In the genomic region with DNA sequence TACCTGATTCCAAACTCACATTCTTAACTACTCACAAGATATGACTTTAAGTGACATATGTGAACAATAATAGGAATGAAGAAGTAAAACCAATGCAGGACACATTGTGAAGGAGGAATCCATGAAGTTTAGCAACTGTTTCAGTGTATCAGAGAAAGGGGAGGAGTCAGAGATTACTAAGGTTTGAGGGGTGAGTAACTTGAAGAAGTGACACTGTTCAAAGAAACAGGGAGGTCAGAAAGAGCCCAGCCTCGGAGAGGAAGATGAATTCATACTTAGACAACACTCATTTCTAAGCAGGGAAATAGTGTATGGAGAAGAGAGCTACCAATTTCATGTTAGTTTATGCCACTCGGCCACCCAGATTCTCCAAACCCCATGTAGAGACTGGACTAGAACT, we compare ENCODE assay signal across 26 cellular contexts. TPM values are rescaled to one million over a fixed set of nuclear protein-coding genes. Genes with fewer than 3 reads are reported as not detected.
DNase-seq lines count a peak whose midpoint lies in the region; ATAC-seq and TF ChIP-seq lines count a peak whose summit lies in the region.
"Had no signal": no experiment of that assay in that cellular context is flagged by ENCODE, and none has a peak within 500 bp of the region (broad histone marks: within the 10 kb centered on the region; RNA-seq: fewer than 3 reads in every experiment).

No MANE protein-coding gene starts in this region.

- no peak for TF ChIP-seq EP300 in esophagus muscularis mucosa (IDR thresholded peaks at IDR 0.05)

- WGBS in esophagus muscularis mucosa, result 69% methylated on average over 2 of the region's 2 CpGs

- H3K27me3 ChIP-seq in lower lobe of right lung (ENCODE audit: low read depth), result no peaks in the 10 kb centered on the region
- no peaks in the 10 kb centered on the region for H3K27me3 ChIP-seq in esophagus muscularis mucosa
- H3K27me3 ChIP-seq: sigmoid colon, upper lobe of left lung had no signal

- no peaks in the 10 kb centered on the region for H3K36me3 ChIP-seq in lower lobe of right lung
- H3K36me3 ChIP-seq in mucosa of descending colon (ENCODE audit: low read depth), result no peaks in the 10 kb centered on the region
- no peaks in the 10 kb centered on the region for H3K36me3 ChIP-seq in esophagus muscularis mucosa
- H3K36me3 ChIP-seq: gastroesophageal sphincter, HAP-1, neural progenitor cell, sigmoid colon, upper lobe of left lung had no signal

- H3K4me3 Mint-ChIP-seq in activated T-helper 17 cell treated with anti-CD3 and anti-CD28 coated beads, Interleukin-2, amount 50 U/mL, for 72 hours, result no peak overlapping the region
- H3K4me3 Mint-ChIP-seq: activated T-cell treated with anti-CD3 and anti-CD28 coated beads, Interleukin-2, amount 50 U/mL, for 72 hours; CD4-positive, CD25-positive, alpha-beta regulatory T cell; neural progenitor cell had no signal

- H3K4me3 ChIP-seq in lower lobe of right lung, result no peak overlapping the region
- H3K4me3 ChIP-seq in mucosa of descending colon, result no peak overlapping the region
- no peak overlapping the region for H3K4me3 ChIP-seq in esophagus muscularis mucosa
- H3K4me3 ChIP-seq: gastroesophageal sphincter, HAP-1, K562, neural progenitor cell, sigmoid colon, upper lobe of left lung had no signal

- no peak overlapping the region for H3K27ac Mint-ChIP-seq in activated T-helper 17 cell treated with anti-CD3 and anti-CD28 coated beads, Interleukin-2, amount 50 U/mL, for 72 hours
- H3K27ac Mint-ChIP-seq: activated T-cell treated with anti-CD3 and anti-CD28 coated beads, Interleukin-2, amount 50 U/mL, for 72 hours; CD4-positive, CD25-positive, alpha-beta regulatory T cell; neural progenitor cell had no signal

- no peak for TF ChIP-seq CTCF in lower lobe of right lung (IDR thresholded peaks at IDR 0.05)
- TF ChIP-seq CTCF in mucosa of descending colon (IDR thresholded peaks at IDR 0.05), result no peak
- TF ChIP-seq CTCF in esophagus muscularis mucosa (IDR thresholded peaks at IDR 0.05), result no peak

- no peak for TF ChIP-seq POLR2A in esophagus muscularis mucosa (IDR thresholded peaks at IDR 0.05; ENCODE audit: low read depth)

- H3K4me1 Mint-ChIP-seq in activated T-helper 17 cell treated with anti-CD3 and anti-CD28 coated beads, Interleukin-2, amount 50 U/mL, for 72 hours, result no peaks in the 10 kb centered on the region
- H3K4me1 Mint-ChIP-seq: CD4-positive, CD25-positive, alpha-beta regulatory T cell; neural progenitor cell had no signal

- H3K27ac ChIP-seq in lower lobe of right lung (no peak overlapping the region), esophagus muscularis mucosa (replicated peaks in 1 of 4) (no peak overlapping the region)
- H3K27ac ChIP-seq: epithelial cell of prostate, gastroesophageal sphincter, neural progenitor cell, sigmoid colon, upper lobe of left lung had no signal

- H3K4me1 ChIP-seq in lower lobe of right lung, result no peaks in the 10 kb centered on the region
- no peaks in the 10 kb centered on the region for H3K4me1 ChIP-seq in mucosa of descending colon (ENCODE audit: low read depth)
- no peaks in the 10 kb centered on the region for H3K4me1 ChIP-seq in esophagus muscularis mucosa
- H3K4me1 ChIP-seq: gastroesophageal sphincter, HAP-1, neural progenitor cell, sigmoid colon, upper lobe of left lung had no signal

- intact Hi-C loops in lower lobe of right lung (cut with DNase I), result no loop called here
- intact Hi-C loops in mucosa of descending colon (cut with DNase I, micrococcal nuclease), result loop anchor here (10.0 kb wide), 2 partner anchors 314 to 324 kb away; no protein-coding TSS in a partner anchor
- intact Hi-C loops in esophagus muscularis mucosa (cut with DNase I), result no loop called here

- peak; percentile 47 for ATAC-seq in activated T-helper 17 cell treated with anti-CD3 and anti-CD28 coated beads, Interleukin-2, amount 50 U/mL, for 72 hours (replicated peaks)
- ATAC-seq in lower lobe of right lung (peak; percentile 46 to 67), mucosa of descending colon (no peak)
- no peak for ATAC-seq in activated CD4-positive, CD25-positive, alpha-beta regulatory T cell treated with anti-CD3 and anti-CD28 coated beads, Interleukin-2, amount 50 U/mL, for 24 hours
- ATAC-seq: gastroesophageal sphincter, K562 had no signal

- H3K9me3 Mint-ChIP-seq in activated T-helper 17 cell treated with anti-CD3 and anti-CD28 coated beads, Interleukin-2, amount 50 U/mL, for 72 hours, result no peaks in the 10 kb centered on the region
- H3K9me3 Mint-ChIP-seq: neural progenitor cell had no signal

- H3K36me3 Mint-ChIP-seq in activated T-helper 17 cell treated with anti-CD3 and anti-CD28 coated beads, Interleukin-2, amount 50 U/mL, for 72 hours (ENCODE audit: low read depth), result no peaks in the 10 kb centered on the region
- H3K36me3 Mint-ChIP-seq: CD4-positive, CD25-positive, alpha-beta regulatory T cell; neural progenitor cell had no signal

- DNase-seq in ELR (ENCODE audit: low read depth) (peak; percentile 53), MV-4-11 (lab: John Stamatoyannopoulos, UW) (peak; percentile 95), lower lobe of right lung (no peak), mucosa of descending colon (no peak), esophagus muscularis mucosa (ENCODE audit: extremely low spot score) (no peak)
- DNase-seq: activated naive CD4-positive, alpha-beta T cell treated with anti-CD3 and anti-CD28 coated beads, Interleukin-2, amount 50 U/mL, for 16 hours; activated T-cell treated with anti-CD3 and anti-CD28 coated beads, Interleukin-2, amount 50 U/mL, for 72 hours; CD4-positive, CD25-positive, alpha-beta regulatory T cell; cerebellar nuclear complex; islet precursor cell; NCI-H187 treated with DMSO at 0.1 percent for 48 hours; sigmoid colon; stimulated activated CD4-positive, alpha-beta T cell treated with anti-CD3 and anti-CD28 coated beads, Interleukin-15, amount 100 ng/mL, for 24 hours; stimulated activated CD8-positive, alpha-beta memory T cell treated with anti-CD3 and anti-CD28 coated beads, Interleukin-4, amount 100 ng/mL, for 48 hours; T-helper 9 cell; upper lobe of left lung had no signal

- H3K9me3 ChIP-seq in lower lobe of right lung (no peaks in the 10 kb centered on the region), mucosa of descending colon (no peaks in the 10 kb centered on the region), esophagus muscularis mucosa (no peaks in the 10 kb centered on the region)
- H3K9me3 ChIP-seq: gastroesophageal sphincter, HAP-1, sigmoid colon, upper lobe of left lung had no signal

- H3K27me3 Mint-ChIP-seq in activated T-helper 17 cell treated with anti-CD3 and anti-CD28 coated beads, Interleukin-2, amount 50 U/mL, for 72 hours, result peaks cover 7% of the 10 kb centered on the region

RNA-seq across cellular contexts. Expression of gene RPF1, which starts 28.1 kb away (rescaled TPM):
- total RNA-seq in activated T-helper 17 cell treated with anti-CD3 and anti-CD28 coated beads, Interleukin-2, amount 50 U/mL, for 72 hours, result 10 to 100 TPM; 32.0 to 53.2 TPM
- 31.1 TPM for total RNA-seq in lower lobe of right lung
- total RNA-seq in mucosa of descending colon, result 10 to 100 TPM; 24.3 to 28.8 (median 25.8) TPM
- 10 to 100 TPM; 30.9 to 41.9 (median 37.7) TPM for total RNA-seq in esophagus muscularis mucosa

RNA-seq across cellular contexts. Expression of gene DNASE2B, which starts 52.6 kb away (rescaled TPM):
- not detected for total RNA-seq in activated T-helper 17 cell treated with anti-CD3 and anti-CD28 coated beads, Interleukin-2, amount 50 U/mL, for 72 hours
- 26.1 TPM for total RNA-seq in lower lobe of right lung
- 1 to 10 TPM in 1 of 3 donors, under 1 TPM in 1, not detected in 1; 0.87 to 1.0 TPM for total RNA-seq in mucosa of descending colon
- total RNA-seq in esophagus muscularis mucosa, result under 1 TPM in 1 of 4 donors, not detected in 3; 0.33 TPM
- total RNA-seq: activated T-cell treated with anti-CD3 and anti-CD28 coated beads, Interleukin-2, amount 50 U/mL, for 72 hours; CD4-positive, CD25-positive, alpha-beta regulatory T cell; G401; gastroesophageal sphincter; K562; posterior vena cava had no signal

RNA-seq across cellular contexts. Expression of gene SPATA1, which starts 55.3 kb away (rescaled TPM):
- total RNA-seq in activated T-helper 17 cell treated with anti-CD3 and anti-CD28 coated beads, Interleukin-2, amount 50 U/mL, for 72 hours, result 1 to 10 TPM in 1 of 2 donors, under 1 TPM in 1; 0.65 to 1.7 TPM
- total RNA-seq in lower lobe of right lung (2.5 TPM), mucosa of descending colon (1 to 10 TPM; 2.0 to 3.8 (median 3.5) TPM), esophagus muscularis mucosa (1 to 10 TPM in 1 of 4 donors, under 1 TPM in 2, not detected in 1; 0.19 to 2.7 (median 0.42) TPM)
- total RNA-seq: G401, SK-MEL-5 had no signal

RNA-seq across cellular contexts. Expression of gene GNG5, which starts 55.5 kb away (rescaled TPM):
- 100 to 1,000 TPM in 1 of 2 donors, 10 to 100 TPM in 1; 83.4 to 105 TPM for total RNA-seq in activated T-helper 17 cell treated with anti-CD3 and anti-CD28 coated beads, Interleukin-2, amount 50 U/mL, for 72 hours
- total RNA-seq in lower lobe of right lung (119 TPM), mucosa of descending colon (100 to 1,000 TPM in 2 of 3 donors, 10 to 100 TPM in 1; 75.6 to 158 (median 144) TPM), esophagus muscularis mucosa (10 to 100 TPM; 62.6 to 79.3 (median 74.5) TPM)

Comparison
In these comparisons a context has a peak if more than half of its experiments do, and no peak if none do; other contexts are left out.
1. DNase-seq: peak in ELR (single experiment) and MV-4-11 (single experiment); none in lower lobe of right lung (single experiment), mucosa of descending colon (0 of 3) and esophagus muscularis mucosa (single experiment).
2. ATAC-seq: peak in activated T-helper 17 cell treated with anti-CD3 and anti-CD28 coated beads, Interleukin-2, amount 50 U/mL, for 72 hours (single experiment) and lower lobe of right lung (2 of 2); none in activated CD4-positive, CD25-positive, alpha-beta regulatory T cell treated with anti-CD3 and anti-CD28 coated beads, Interleukin-2, amount 50 U/mL, for 24 hours (0 of 2) and mucosa of descending colon (single experiment).
3. RNA of gene DNASE2B, which starts 52.6 kb away (total RNA-seq): 26.1 TPM in lower lobe of right lung (single experiment); 0.87 to 1.0 TPM in mucosa of descending colon, not detected in activated T-helper 17 cell treated with anti-CD3 and anti-CD28 coated beads, Interleukin-2, amount 50 U/mL, for 72 hours and 0.33 TPM in esophagus muscularis mucosa; every median in the first group is over 10 times any median in the second.
4. intact Hi-C loops: an anchor here in mucosa of descending colon (10.0 kb wide); none called in lower lobe of right lung and esophagus muscularis mucosa.